ENCODE assay signal across 19 cellular contexts in the genomic region with DNA sequence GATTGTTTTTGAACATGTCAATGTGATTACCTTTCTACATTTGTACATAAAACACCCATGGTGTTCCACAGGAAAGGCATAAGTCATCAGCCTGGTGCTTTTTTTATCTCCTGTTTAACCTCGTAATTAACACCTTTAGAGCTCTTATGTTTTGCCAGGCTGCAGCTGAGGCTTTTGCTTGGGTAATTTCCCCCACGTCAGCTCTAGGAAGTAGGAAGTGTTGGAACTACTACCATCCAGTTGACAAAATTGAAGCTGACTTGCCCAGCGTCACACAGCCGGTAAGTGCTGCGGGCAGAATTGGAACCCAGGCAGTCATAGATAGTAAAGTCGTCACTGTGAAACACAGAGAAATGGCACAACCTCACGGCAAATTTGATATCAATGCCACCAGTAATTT.
"Had no signal": no experiment of that assay in that cellular context is flagged by ENCODE, and none has a peak within 500 bp of the region (broad histone marks: within the 10 kb centered on the region; RNA-seq: fewer than 3 reads in every experiment).

No MANE protein-coding gene starts in this region.

- FAIRE-seq: endothelial cell of umbilical vein, small intestine, urothelium cell line had no signal

- DNase-seq: effector memory CD8-positive, alpha-beta T cell; erythroblast; foreskin melanocyte; head of caudate nucleus; kidney glomerular epithelial cell; mammary epithelial cell; natural killer cell; posterior cingulate gyrus; small intestine; stimulated activated CD4-positive, alpha-beta T cell treated with anti-CD3 and anti-CD28 coated beads, Interleukin-2, amount 100 ng/mL, for 48 hours; stimulated activated naive CD4-positive, alpha-beta T cell treated with Interleukin-2 at 50 U/mL for 16 hours; thyroid gland had no signal

- H3K27me3 Mint-ChIP-seq: effector memory CD8-positive, alpha-beta T cell; type B pancreatic cell had no signal

- H2AFZ ChIP-seq: hepatocyte had no signal

- H3K36me3 Mint-ChIP-seq: natural killer cell, type B pancreatic cell had no signal

- H3K4me1 Mint-ChIP-seq: natural killer cell had no signal

- ATAC-seq: effector memory CD8-positive, alpha-beta T cell; left lobe of liver had no signal

- H3K4me3 Mint-ChIP-seq: effector memory CD8-positive, alpha-beta T cell; natural killer cell; neural crest cell; type B pancreatic cell had no signal

- H3K79me2 ChIP-seq: hepatocyte had no signal

- H3K27ac Mint-ChIP-seq: effector memory CD8-positive, alpha-beta T cell; natural killer cell; type B pancreatic cell had no signal

- H3K27me3 ChIP-seq: hepatocyte, suprapubic skin, thyroid gland had no signal

- H3K4me3 ChIP-seq: hepatocyte, suprapubic skin, thyroid gland had no signal

- H3K4me1 ChIP-seq: suprapubic skin had no signal

- H3K4me2 ChIP-seq: hepatocyte had no signal

- H3K36me3 ChIP-seq: suprapubic skin, thyroid gland had no signal

- H3K9me3 Mint-ChIP-seq: neural crest cell, type B pancreatic cell had no signal

- H3K9me3 ChIP-seq: suprapubic skin, thyroid gland had no signal

- H3K27ac ChIP-seq: hepatocyte, suprapubic skin, thyroid gland had no signal
